ENCODE assay signal across 12 cellular contexts in genomic region chr5:31962928-31963327, GRCh38.
DNase-seq lines count a peak whose midpoint lies in the region; ATAC-seq, FAIRE-seq and TF ChIP-seq lines count a peak whose summit lies in the region.
"Had no signal": no experiment of that assay in that cellular context is flagged by ENCODE, and none has a peak within 500 bp of the region (broad histone marks: within the 10 kb centered on the region; RNA-seq: fewer than 3 reads in every experiment).

No MANE protein-coding gene starts in this region.

- WGBS in heart left ventricle, 4 donors: 6 to 12% (median 9%) methylated on average over 1 of the region's 1 CpG

- peaks cover 18% of the 10 kb centered on the region for H3K4me1 ChIP-seq in RWPE2 (ENCODE audit: insufficient read depth, poor library complexity, severe bottlenecking)
- peaks cover 6 to 45% (median 28%) of the 10 kb centered on the region in 12 donors for H3K4me1 ChIP-seq in heart left ventricle
- H3K4me1 ChIP-seq in naive thymus-derived CD4-positive, alpha-beta T cell (ENCODE audit: control insufficient read depth in 2 of 2, insufficient read depth in 2 of 2, low read length in 2 of 2): no peaks in the 10 kb centered on the region

- peak; percentile 85 for ATAC-seq in RWPE2 (ENCODE audit: low read depth)
- ATAC-seq in heart left ventricle: peak in 3 of 4 donors; percentile 30 to 45 (median 43)
- ATAC-seq in naive thymus-derived CD4-positive, alpha-beta T cell: no peak

- H3K9me3 ChIP-seq in RWPE2 (ENCODE audit: severe bottlenecking): no peaks in the 10 kb centered on the region
- H3K9me3 ChIP-seq in heart left ventricle: no peaks in the 10 kb centered on the region
- H3K9me3 ChIP-seq in naive thymus-derived CD4-positive, alpha-beta T cell (ENCODE audit: control insufficient read depth in 2 of 3, low read length in 3 of 3): no peaks in the 10 kb centered on the region
- H3K9me3 ChIP-seq: BE2C, thoracic aorta had no signal

- no peaks in the 10 kb centered on the region for H3K36me3 ChIP-seq in RWPE2 (ENCODE audit: low read depth)
- H3K36me3 ChIP-seq in heart left ventricle: no peaks in the 10 kb centered on the region
- H3K36me3 ChIP-seq in naive thymus-derived CD4-positive, alpha-beta T cell (ENCODE audit: control insufficient read depth in 2 of 3, insufficient read depth in 3 of 3, low read length in 3 of 3): no peaks in the 10 kb centered on the region
- H3K36me3 ChIP-seq: BE2C, thoracic aorta had no signal

- H3K4me3 Mint-ChIP-seq in progenitor cell of endocrine pancreas (ENCODE audit: low read depth): no peak overlapping the region
- H3K4me3 Mint-ChIP-seq in naive thymus-derived CD4-positive, alpha-beta T cell: no peak overlapping the region

- H3K27ac ChIP-seq in RWPE2 (ENCODE audit: poor library complexity, severe bottlenecking): peak overlapping the region; percentile 2
- H3K27ac ChIP-seq in heart left ventricle: peak overlapping the region; percentile 41 to 81 (median 66)
- H3K27ac ChIP-seq in naive thymus-derived CD4-positive, alpha-beta T cell (ENCODE audit: low read depth, low read length): no peak overlapping the region

- H3K27ac Mint-ChIP-seq in progenitor cell of endocrine pancreas: peak overlapping the region; percentile 10
- H3K27ac Mint-ChIP-seq in naive thymus-derived CD4-positive, alpha-beta T cell: peak overlapping the region in 2 of 9 donors; percentile 9 to 28

- intact Hi-C loops in heart left ventricle (cut with DNase I): no loop called here
- intact Hi-C loops in naive thymus-derived CD4-positive, alpha-beta T cell (cut with micrococcal nuclease): no loop called here

- H3K27me3 ChIP-seq in RWPE2 (ENCODE audit: insufficient read depth, poor library complexity, severe bottlenecking) (no peaks in the 10 kb centered on the region), heart left ventricle (no peaks in the 10 kb centered on the region)
- no peaks in the 10 kb centered on the region for H3K27me3 ChIP-seq in naive thymus-derived CD4-positive, alpha-beta T cell (ENCODE audit: control insufficient read depth in 2 of 2, insufficient read depth in 2 of 2, low read length in 2 of 2)
- H3K27me3 ChIP-seq: BE2C had no signal

- TF ChIP-seq POLR2A in heart left ventricle (IDR thresholded peaks at IDR 0.05): no peak
- no peak for TF ChIP-seq POLR2A in GM12892 (IDR thresholded peaks at IDR 0.05; ENCODE audit: low read depth, low read length)

- H3K9me3 Mint-ChIP-seq in progenitor cell of endocrine pancreas (ENCODE audit: low read depth): no peaks in the 10 kb centered on the region
- H3K9me3 Mint-ChIP-seq in naive thymus-derived CD4-positive, alpha-beta T cell: no peaks in the 10 kb centered on the region

- TF ChIP-seq CTCF in RWPE2 (IDR thresholded peaks at IDR 0.05; ENCODE audit: poor library complexity, severe bottlenecking) (no peak), heart left ventricle (IDR thresholded peaks at IDR 0.05) (no peak), progenitor cell of endocrine pancreas (IDR thresholded peaks at IDR 0.05; ENCODE audit: unreplicated experiment) (no peak)

- peak; percentile 26 for DNase-seq in AG08396 (ENCODE audit: low spot score)
- DNase-seq in RWPE2 (ENCODE audit: low spot score): no peak
- no peak for DNase-seq in heart left ventricle
- DNase-seq in progenitor cell of endocrine pancreas (ENCODE audit: low spot score, unreplicated experiment): no peak
- no peak for DNase-seq in NCI-H774 (lab: John Stamatoyannopoulos, UW)
- no peak for DNase-seq in GM12892 (ENCODE audit: insufficient read length)
- no peak for DNase-seq in activated T-cell treated with anti-CD3 and anti-CD28 coated beads, Interleukin-2, amount 50 U/mL, for 48 hours
- DNase-seq in naive thymus-derived CD4-positive, alpha-beta T cell: no peak
- DNase-seq: BE2C, SHP77 had no signal

- H3K36me3 Mint-ChIP-seq in progenitor cell of endocrine pancreas (ENCODE audit: insufficient read depth): no peaks in the 10 kb centered on the region
- peaks cover 0 to 9% (median 0%) of the 10 kb centered on the region in 5 donors for H3K36me3 Mint-ChIP-seq in naive thymus-derived CD4-positive, alpha-beta T cell

- CTCF ChIA-PET in naive thymus-derived CD4-positive, alpha-beta T cell (lab: Charles Lee): no interaction called here

- H3K4me3 ChIP-seq in RWPE2 (ENCODE audit: severe bottlenecking): no peak overlapping the region
- peak overlapping the region in 1 of 12 donors; percentile 12 for H3K4me3 ChIP-seq in heart left ventricle
- no peak overlapping the region for H3K4me3 ChIP-seq in naive thymus-derived CD4-positive, alpha-beta T cell (ENCODE audit: low read length)
- H3K4me3 ChIP-seq: thoracic aorta had no signal

- H3K4me1 Mint-ChIP-seq in progenitor cell of endocrine pancreas (ENCODE audit: low read depth): peaks cover 6% of the 10 kb centered on the region
- peaks cover 0 to 13% (median 10%) of the 10 kb centered on the region in 7 donors for H3K4me1 Mint-ChIP-seq in naive thymus-derived CD4-positive, alpha-beta T cell

- POLR2A ChIA-PET in naive thymus-derived CD4-positive, alpha-beta T cell (lab: Charles Lee): no interaction called here

- no peak for FAIRE-seq in GM12892 (lab: Jason Lieb, UNC)
- FAIRE-seq: GM18507 had no signal

- no peaks in the 10 kb centered on the region for H3K27me3 Mint-ChIP-seq in progenitor cell of endocrine pancreas
- peaks cover 0 to 4% (median 0%) of the 10 kb centered on the region in 5 donors for H3K27me3 Mint-ChIP-seq in naive thymus-derived CD4-positive, alpha-beta T cell
